In genomic region chr2:54757496-54757895, GRCh38 we compare ENCODE assay signal across 10 cellular contexts. TPM values are rescaled to one million over a fixed set of nuclear protein-coding genes. Genes with fewer than 3 reads are reported as not detected.
DNase-seq lines count a peak whose midpoint lies in the region; ATAC-seq and TF ChIP-seq lines count a peak whose summit lies in the region.
"Had no signal": no experiment of that assay in that cellular context is flagged by ENCODE, and none has a peak within 500 bp of the region (broad histone marks: within the 10 kb centered on the region; RNA-seq: fewer than 3 reads in every experiment).

No MANE protein-coding gene starts in this region.

- H3K23me2 ChIP-seq in H9 (ENCODE audit: insufficient read length, low read depth, low read length, poor library complexity, severe bottlenecking): no peaks in the 10 kb centered on the region

- H3K14ac ChIP-seq in H9 (ENCODE audit: insufficient read depth, low read length): no peak overlapping the region

- H2AK5ac ChIP-seq in H9 (ENCODE audit: insufficient read length, low read length): no peak overlapping the region

- no peak overlapping the region for H2BK12ac ChIP-seq in H9 (ENCODE audit: insufficient read length, low read depth, low read length)

- no peak overlapping the region for H3K18ac ChIP-seq in H9 (ENCODE audit: insufficient read length, low read depth, low read length)

- H3K27me3 ChIP-seq in H9 (ENCODE audit: insufficient read depth, low read length): no peaks in the 10 kb centered on the region
- H3K27me3 ChIP-seq in RWPE2 (ENCODE audit: insufficient read depth, poor library complexity, severe bottlenecking): no peaks in the 10 kb centered on the region
- no peaks in the 10 kb centered on the region for H3K27me3 ChIP-seq in esophagus squamous epithelium

- H3K56ac ChIP-seq in H9 (ENCODE audit: insufficient read length, low read depth, low read length): no peak overlapping the region

- no peaks in the 10 kb centered on the region for H3K79me1 ChIP-seq in H9 (ENCODE audit: insufficient read depth, low read depth, low read length, poor library complexity, severe bottlenecking)

- no peaks in the 10 kb centered on the region for H3K9me3 Mint-ChIP-seq in H9

- H3K4me3 Mint-ChIP-seq in H9: no peak overlapping the region

- H3K27ac ChIP-seq in H9 (ENCODE audit: insufficient read length, low read depth, low read length): no peak overlapping the region
- H3K27ac ChIP-seq in RWPE2 (ENCODE audit: poor library complexity, severe bottlenecking): no peak overlapping the region
- H3K27ac ChIP-seq in esophagus squamous epithelium: no peak overlapping the region

- no peak overlapping the region for H2BK5ac ChIP-seq in H9 (ENCODE audit: insufficient read length, low read length)

- no peak overlapping the region for H4K8ac ChIP-seq in H9 (replicated peaks; ENCODE audit: insufficient read length, low read depth, low read length)

- no peaks in the 10 kb centered on the region for H3K36me3 Mint-ChIP-seq in H9 (ENCODE audit: insufficient read depth in 1 of 3, low read depth in 3 of 3)

- H2AFZ ChIP-seq in H9 (ENCODE audit: low read length): no peak overlapping the region

- peak; percentile 21; the same call in 1 of the 3 replicates for ATAC-seq in RWPE2 (ENCODE audit: low read depth)
- no peak for ATAC-seq in omental fat pad (ENCODE audit: low FRiP score)

- no peak overlapping the region for H2BK15ac ChIP-seq in H9 (ENCODE audit: low read depth, low read length)

- intact Hi-C loops in esophagus squamous epithelium (cut with DNase I): no loop called here

- peaks cover 15 to 16% of the 10 kb centered on the region in 2 experiments for H3K4me1 Mint-ChIP-seq in H9

- H2BK20ac ChIP-seq in H9 (ENCODE audit: low read depth, low read length, poor library complexity, severe bottlenecking): no peak overlapping the region

- no peak for TF ChIP-seq CTCF in H9 (conservative IDR thresholded peaks at IDR 0.05)
- TF ChIP-seq CTCF in RWPE2 (IDR thresholded peaks at IDR 0.05; ENCODE audit: poor library complexity, severe bottlenecking): no peak
- TF ChIP-seq CTCF in esophagus squamous epithelium (IDR thresholded peaks at IDR 0.05): no peak
- TF ChIP-seq CTCF in omental fat pad (IDR thresholded peaks at IDR 0.05): no peak

- no peak overlapping the region for H4K5ac ChIP-seq in H9 (ENCODE audit: insufficient read length, low read depth, low read length)

- no peak overlapping the region for H3T11ph ChIP-seq in H9 (ENCODE audit: low read length)

- H4K91ac ChIP-seq in H9 (ENCODE audit: insufficient read length, low read depth, low read length): no peak overlapping the region

- H3K36me3 ChIP-seq in RWPE2 (ENCODE audit: low read depth) (no peaks in the 10 kb centered on the region), esophagus squamous epithelium (no peaks in the 10 kb centered on the region)

- no peaks in the 10 kb centered on the region for H3K79me2 ChIP-seq in H9 (ENCODE audit: insufficient read depth, low read length)

- no peaks in the 10 kb centered on the region for H3K9me3 ChIP-seq in H9 (ENCODE audit: control insufficient read depth, low read depth, low read length)
- H3K9me3 ChIP-seq in RWPE2 (ENCODE audit: severe bottlenecking): no peaks in the 10 kb centered on the region
- no peaks in the 10 kb centered on the region for H3K9me3 ChIP-seq in esophagus squamous epithelium

- H3K9ac ChIP-seq in H9 (ENCODE audit: extremely low read depth, insufficient read length, low read length): no peak overlapping the region

- H2BK120ac ChIP-seq in H9 (ENCODE audit: low read depth, low read length, poor library complexity, severe bottlenecking): no peak overlapping the region

- DNase-seq in ELF-1 (ENCODE audit: low read depth, low spot score): peak; percentile 38
- DNase-seq in H9: peak; percentile 51
- DNase-seq in RWPE2 (ENCODE audit: low spot score): no peak
- DNase-seq in germinal center (ENCODE audit: low spot score): peak; percentile 60
- DNase-seq in esophagus squamous epithelium (lab: John Stamatoyannopoulos, UW): no peak
- no peak for DNase-seq in LoVo (ENCODE audit: low spot score)
- DNase-seq in NCI-H446 (lab: John Stamatoyannopoulos, UW): no peak
- no peak for DNase-seq in omental fat pad (ENCODE audit: low spot score)
- DNase-seq: DMS53; stimulated activated CD4-positive, alpha-beta T cell treated with anti-CD3 and anti-CD28 coated beads, Interleukin-2, amount 100 ng/mL, for 24 hours had no signal

- H3K27me3 Mint-ChIP-seq in H9 (ENCODE audit: low read depth): no peaks in the 10 kb centered on the region

- H3K23ac ChIP-seq in H9 (ENCODE audit: insufficient read length, low read depth, low read length): no peak overlapping the region

- H3K4me2 ChIP-seq in H9 (ENCODE audit: insufficient read depth, insufficient read length, low read length): no peak overlapping the region

- H3K4me1 ChIP-seq in H9 (ENCODE audit: insufficient read depth, low read length): no peaks in the 10 kb centered on the region; the same call in 1 of the 2 replicates
- H3K4me1 ChIP-seq in RWPE2 (ENCODE audit: insufficient read depth, poor library complexity, severe bottlenecking): peaks cover 8% of the 10 kb centered on the region
- peaks cover 0 to 6% (median 2%) of the 10 kb centered on the region in 3 donors for H3K4me1 ChIP-seq in esophagus squamous epithelium

- H3K27ac Mint-ChIP-seq in H9: peak overlapping the region in 1 of 3 experiments; percentile 69; a peak in 2 of 7 replicates

- no CpG with 5 or more reads among the region's 4 CpGs for WGBS in H9 (ENCODE audit: extremely low coverage, insufficient read length, low lambda C conversion rate)
- 53 to 66% methylated on average over 4 of the region's 4 CpGs for WGBS in esophagus squamous epithelium, 2 donors

- H3K4me3 ChIP-seq in RWPE2 (ENCODE audit: severe bottlenecking) (no peak overlapping the region), esophagus squamous epithelium (no peak overlapping the region)

- no peak for TF ChIP-seq POLR2A in esophagus squamous epithelium (IDR thresholded peaks at IDR 0.05)

- H3K4ac ChIP-seq in H9 (ENCODE audit: low read depth, low read length): no peak overlapping the region

- H4K20me1 ChIP-seq in H9 (ENCODE audit: control insufficient read depth, insufficient read depth, insufficient read length): no peaks in the 10 kb centered on the region

RNA-seq across cellular contexts. Expression of gene EML6, which starts 34.0 kb away (rescaled TPM):
- total RNA-seq in H9 (2021) (0.64 and 1.5 TPM in 2 replicates), esophagus squamous epithelium (1 to 10 TPM; 1.2 to 4.4 (median 3.1) TPM), omental fat pad (1 to 10 TPM in 3 of 4 donors, under 1 TPM in 1; 0.63 to 9.0 (median 1.2) TPM)

Comparison
In these comparisons a context has a peak if more than half of its experiments do, and no peak if none do; other contexts are left out.
1. DNase-seq: peak in ELF-1 (single experiment), H9 (single experiment) and germinal center (single experiment); none in RWPE2 (single experiment), esophagus squamous epithelium (single experiment), LoVo (single experiment), NCI-H446 (0 of 2) and omental fat pad (single experiment).